ENCODE assay signal across 19 cellular contexts in genomic region chr7:155656891-155657290, GRCh38. TPM values are rescaled to one million over a fixed set of nuclear protein-coding genes. Genes with fewer than 3 reads are reported as not detected.
A peak's percentile ranks its signal among the peaks of the same experiment; 100 is the strongest.
DNase-seq lines count a peak whose midpoint lies in the region; ATAC-seq, FAIRE-seq and TF ChIP-seq lines count a peak whose summit lies in the region.
"Had no signal": no experiment of that assay in that cellular context is flagged by ENCODE, and none has a peak within 500 bp of the region (broad histone marks: within the 10 kb centered on the region; RNA-seq: fewer than 3 reads in every experiment).

No MANE protein-coding gene starts in this region.

- no peak overlapping the region for H3K9ac ChIP-seq in IMR-90 (ENCODE audit: low read depth, low read length)

- H3K4ac ChIP-seq in IMR-90 (ENCODE audit: low read depth, low read length) = no peak overlapping the region

- H3K4me3 Mint-ChIP-seq in activated T-cell treated with anti-CD3 and anti-CD28 coated beads, Interleukin-2, amount 50 U/mL, for 72 hours = no peak overlapping the region
- no peak overlapping the region for H3K4me3 Mint-ChIP-seq in immature natural killer cell
- H3K4me3 Mint-ChIP-seq: CD4-positive, alpha-beta T cell; HFFc6 had no signal

- H3K9me1 ChIP-seq in IMR-90 (ENCODE audit: insufficient read depth, low read length) = peaks cover 1% of the 10 kb centered on the region; the same call in 1 of the 2 replicates

- dilution Hi-C loops in IMR-90 (cut with HindIII; ENCODE audit: low sequenced_read_pairs, unreplicated experiment) = no loop called here

- in situ Hi-C loops in IMR-90 (cut with MboI; ENCODE audit: low sequenced_read_pairs) (no loop called here), ACHN (cut with HindIII; ENCODE audit: low pct_ligation_motif_present, low pct_unique_long_range_greater_than_20kb, low sequenced_read_pairs) (no loop called here)

- no peak for ATAC-seq in activated T-cell treated with anti-CD3 and anti-CD28 coated beads, Interleukin-2, amount 50 U/mL, for 72 hours (replicated peaks in 1 of 2)
- ATAC-seq in A549 (no peak), IMR-90 (ENCODE audit: low read depth) (no peak)
- ATAC-seq: HCT116 had no signal

- intact Hi-C loops in IMR-90 (cut with micrococcal nuclease) = no loop called here

- H3K9me3 ChIP-seq in A549 = no peaks in the 10 kb centered on the region
- no peaks in the 10 kb centered on the region for H3K9me3 ChIP-seq in IMR-90 (ENCODE audit: control insufficient read depth, insufficient read depth, low read length)

- H2BK20ac ChIP-seq in IMR-90 (ENCODE audit: low read depth, low read length) = no peak overlapping the region

- H3K4me3 ChIP-seq in A549 (no peak overlapping the region), IMR-90 (ENCODE audit: insufficient read depth, low read depth, low read length) (no peak overlapping the region)

- peaks cover 4 to 6% of the 10 kb centered on the region in 2 donors for H3K36me3 Mint-ChIP-seq in activated T-cell treated with anti-CD3 and anti-CD28 coated beads, Interleukin-2, amount 50 U/mL, for 72 hours (ENCODE audit: insufficient read depth in 2 of 2)
- no peaks in the 10 kb centered on the region for H3K36me3 Mint-ChIP-seq in immature natural killer cell

- H3K18ac ChIP-seq in IMR-90 (ENCODE audit: low read depth, low read length) = no peak overlapping the region

- peaks cover 48% of the 10 kb centered on the region for H3K4me1 ChIP-seq in A549
- H3K4me1 ChIP-seq in IMR-90 (ENCODE audit: control insufficient read depth, insufficient read depth, low read length) = peaks cover 5% of the 10 kb centered on the region

- TF ChIP-seq POLR2A in A549 (IDR thresholded peaks at IDR 0.05; ENCODE audit: low read length) (no peak), IMR-90 (IDR thresholded peaks at IDR 0.05; ENCODE audit: low read depth, low read length) (no peak)

- no peak overlapping the region for H2BK5ac ChIP-seq in IMR-90 (ENCODE audit: low read depth, low read length, poor library complexity, severe bottlenecking)

- no peak overlapping the region for H2AK5ac ChIP-seq in IMR-90 (ENCODE audit: low read depth, low read length)

- no peak overlapping the region for H3K23ac ChIP-seq in IMR-90 (ENCODE audit: low read depth, low read length)

- no peak overlapping the region for H3K14ac ChIP-seq in IMR-90 (replicated peaks; ENCODE audit: low read depth, low read length)

- no peak for TF ChIP-seq CTCF in A549 (IDR thresholded peaks at IDR 0.05)
- TF ChIP-seq CTCF in IMR-90 (conservative IDR thresholded peaks at IDR 0.05; ENCODE audit: low read depth, low read length) = no peak

- no peaks in the 10 kb centered on the region for H3K27me3 Mint-ChIP-seq in activated T-cell treated with anti-CD3 and anti-CD28 coated beads, Interleukin-2, amount 50 U/mL, for 72 hours (ENCODE audit: low read depth)
- H3K27me3 Mint-ChIP-seq in immature natural killer cell (ENCODE audit: low read depth in 3 of 3) = no peaks in the 10 kb centered on the region
- H3K27me3 Mint-ChIP-seq: CD4-positive, alpha-beta T cell had no signal

- no peak overlapping the region for H3K56ac ChIP-seq in IMR-90 (ENCODE audit: extremely low read depth, insufficient read depth, low read length)

- no peak overlapping the region for H2BK120ac ChIP-seq in IMR-90 (ENCODE audit: low read depth, low read length)

- peaks cover 89% of the 10 kb centered on the region for H3K4me1 Mint-ChIP-seq in activated T-cell treated with anti-CD3 and anti-CD28 coated beads, Interleukin-2, amount 50 U/mL, for 72 hours (ENCODE audit: low read depth)
- peaks cover 82 to 99% of the 10 kb centered on the region in 2 donors for H3K4me1 Mint-ChIP-seq in immature natural killer cell

- H2AK9ac ChIP-seq in IMR-90 (replicated peaks; ENCODE audit: low read depth, low read length, poor library complexity) = no peak overlapping the region

- POLR2A ChIA-PET in A549 (lab: Yijun Ruan, JAX) (no interaction called here), IMR-90 (lab: Charles Lee; ENCODE audit: unreplicated experiment) (no interaction called here)

- DNase-seq in activated T-cell treated with anti-CD3 and anti-CD28 coated beads, Interleukin-2, amount 50 U/mL, for 72 hours = no peak
- no peak for DNase-seq in activated T-cell treated with anti-CD3 and anti-CD28 coated beads, Interleukin-2, amount 50 U/mL, for 48 hours
- DNase-seq in A549 (ENCODE audit: low read depth in 1 of 2, low spot score in 1 of 2) (no peak), IMR-90 (no peak), immature natural killer cell (no peak), ACHN (no peak), NCI-H345 treated with DMSO at 0.1 percent for 48 hours (lab: John Stamatoyannopoulos, UW; ENCODE audit: unreplicated experiment) (no peak)
- DNase-seq: AML-193; Caco-2; CD4-positive, alpha-beta T cell; DMS153; DMS79; GDM1; GOT3; H7; HFFc6 had no signal

- FAIRE-seq in A549 (lab: Jason Lieb, UNC) = no peak
- FAIRE-seq: GM12892 had no signal

- CTCF ChIA-PET in A549 (lab: Yijun Ruan, JAX) = interaction anchor here (0.6 to 1.5 kb wide), 3 partner anchors 39 to 312 kb away, joined by 3 to 4 read pairs (median 4); no protein-coding TSS in a partner anchor
- CTCF ChIA-PET in IMR-90 (lab: Yijun Ruan, JAX) = interaction anchor here (0.7 to 1.7 kb wide), 4 partner anchors 9 to 80 kb away, joined by 3 to 6 read pairs (median 3); no protein-coding TSS in a partner anchor

- WGBS in A549 (ENCODE audit: missing lambda C conversion rate) = 69% methylated on average over 7 of the region's 7 CpGs
- no CpG with 5 or more reads among the region's 7 CpGs for WGBS in IMR-90 (ENCODE audit: extremely low coverage in 2 of 2, insufficient read length in 1 of 2), 2 experiments

- H4K5ac ChIP-seq in IMR-90 (ENCODE audit: low read depth, low read length) = no peak overlapping the region

- no TSS peak for BruUV-seq in IMR-90 (replicated peaks; lab: Mats Ljungman, UMichigan)

- no peaks in the 10 kb centered on the region for H3K27me3 ChIP-seq in IMR-90 (ENCODE audit: control insufficient read depth, insufficient read depth, low read length)

- H4K91ac ChIP-seq in IMR-90 (ENCODE audit: insufficient read depth, low read depth, low read length) = no peak overlapping the region

- no peak overlapping the region for H2BK15ac ChIP-seq in IMR-90 (ENCODE audit: low read depth, low read length)

- H3K4me2 ChIP-seq in A549 = no peak overlapping the region
- H3K4me2 ChIP-seq in IMR-90 (ENCODE audit: low read depth, low read length) = no peak overlapping the region

- no peak overlapping the region for H4K8ac ChIP-seq in IMR-90 (ENCODE audit: low read depth in 2 of 2, low read length in 2 of 2)

- H4K20me1 ChIP-seq in IMR-90 (ENCODE audit: insufficient read depth, low read length) = peaks cover 85% of the 10 kb centered on the region

- H3K79me1 ChIP-seq in IMR-90 (ENCODE audit: low read depth in 1 of 2, low read length in 2 of 2) = peaks cover 7 to 54% of the 10 kb centered on the region in 2 experiments; a peak in 3 of 4 replicates

- peak overlapping the region; percentile 42 for H3K27ac Mint-ChIP-seq in activated T-cell treated with anti-CD3 and anti-CD28 coated beads, Interleukin-2, amount 50 U/mL, for 72 hours
- H3K27ac Mint-ChIP-seq in immature natural killer cell = peak overlapping the region in 4 of 6 donors; percentile 11 to 76 (median 45)
- H3K27ac Mint-ChIP-seq: CD4-positive, alpha-beta T cell; HFFc6 had no signal

- H2AFZ ChIP-seq in IMR-90 (replicated peaks; ENCODE audit: low read length, poor library complexity) = no peak overlapping the region

- H3K27ac ChIP-seq in A549 = no peak overlapping the region
- no peak overlapping the region for H3K27ac ChIP-seq in IMR-90 (ENCODE audit: insufficient read depth, low read length)
- H3K27ac ChIP-seq: C4-2B had no signal

- H3K9me3 Mint-ChIP-seq in activated T-cell treated with anti-CD3 and anti-CD28 coated beads, Interleukin-2, amount 50 U/mL, for 72 hours = peaks cover under 1 to 2% of the 10 kb centered on the region in 2 donors
- H3K9me3 Mint-ChIP-seq in immature natural killer cell = no peaks in the 10 kb centered on the region
- H3K9me3 Mint-ChIP-seq: CD4-positive, alpha-beta T cell; HFFc6 had no signal

- no peak for TF ChIP-seq EP300 in A549 (IDR thresholded peaks at IDR 0.05)

- TF ChIP-seq RAD21 in A549 (conservative IDR thresholded peaks at IDR 0.05 in 1 of 2, IDR thresholded peaks at IDR 0.05 in 1 of 2) (no peak), IMR-90 (IDR thresholded peaks at IDR 0.05; ENCODE audit: low read length) (no peak)

- no peaks in the 10 kb centered on the region for H3K36me3 ChIP-seq in IMR-90 (ENCODE audit: control insufficient read depth, insufficient read depth, low read length)

TF ChIP-seq in A549, 52 proteins besides CTCF, POLR2A, EP300 and RAD21 (continues in another document):
- peak; percentile 89 for TF ChIP-seq MAFK (IDR thresholded peaks at IDR 0.05; ENCODE audit: partially characterized antibody)

TF ChIP-seq in IMR-90, 13 proteins besides CTCF, POLR2A, EP300 and RAD21:
- no peak for TF ChIP-seq SMC3 (IDR thresholded peaks at IDR 0.05; ENCODE audit: low read depth, low read length)
- no peak for TF ChIP-seq MAZ (IDR thresholded peaks at IDR 0.05; ENCODE audit: borderline replicate concordance, low read depth, low read length)
- peak; percentile 85 for TF ChIP-seq MAFK (IDR thresholded peaks at IDR 0.05; ENCODE audit: low read depth, low read length)

RNA-seq across cellular contexts. Expression of gene RBM33, which starts 12.4 kb away (rescaled TPM):
- 100 to 1,000 TPM in 1 of 2 donors, 10 to 100 TPM in 1; 93.1 to 104 TPM for total RNA-seq in activated T-cell treated with anti-CD3 and anti-CD28 coated beads, Interleukin-2, amount 50 U/mL, for 72 hours
- polyA plus RNA-seq in A549 (2011; rRNA removed) (19.5 and 21.9 TPM in 2 replicates), A549 (2017; fragmentation: RNase III; extraction: RNeasy Plus Mini Kit Qiagen cat#74134 plus additional on column Dnase treatment) (21.7 to 22.1 TPM (median 21.7 TPM) in 3 replicates), IMR-90 (2012; rRNA removed) (10.5 and 10.8 TPM in 2 replicates), immature natural killer cell (10 to 100 TPM; 10.9 to 61.5 (median 28.3) TPM)
- 9.1 and 9.9 TPM in 2 replicates for polyA plus RNA-seq in A549 (2012; cell fraction: cytosol; rRNA removed)
- 31.2 and 46.0 TPM in 2 replicates for polyA plus RNA-seq in A549 (2012; cell fraction: nucleus; rRNA removed)
- polyA minus RNA-seq in A549 (2011; rRNA and poly(A)+ RNA removed) = 23.8 and 27.3 TPM in 2 replicates
- 7.3 and 10.6 TPM in 2 replicates for total RNA-seq in IMR-90 (2012; rRNA removed)
- 5.8 and 14.5 TPM in 2 replicates for polyA plus RNA-seq in IMR-90 (2012; cell fraction: cytosol; rRNA removed)
- 43.6 and 56.2 TPM in 2 replicates for polyA plus RNA-seq in IMR-90 (2012; cell fraction: nucleus; rRNA removed; ENCODE audit: low replicate concordance)
